Comparison of ENCODE assay signal across 8 cellular contexts in genomic region chr2:105328281-105329196, GRCh38. TPM values are rescaled to one million over a fixed set of nuclear protein-coding genes. Genes with fewer than 3 reads are reported as not detected.
DNase-seq lines count a peak whose midpoint lies in the region; ATAC-seq and TF ChIP-seq lines count a peak whose summit lies in the region.

No MANE protein-coding gene starts in this region.

- DNase-seq in BE2C (no peak), NCI-H69 (lab: John Stamatoyannopoulos, UW) (peak; percentile 44), cardiac muscle cell (ENCODE audit: low read depth in 1 of 2, low spot score in 1 of 2) (peak in 1 of 2 donors; percentile 56), SW 1271 (lab: John Stamatoyannopoulos, UW) (no peak), H4 (ENCODE audit: low spot score) (no peak)

- peaks cover 16% of the 10 kb centered on the region for H3K79me2 ChIP-seq in parathyroid adenoma

- no peaks in the 10 kb centered on the region for H3K27me3 Mint-ChIP-seq in activated naive CD4-positive, alpha-beta T cell treated with anti-CD3 and anti-CD28 coated beads, Interleukin-2, amount 50 U/mL, for 24 hours

- H3K4me1 ChIP-seq in BE2C (no peaks in the 10 kb centered on the region), cardiac muscle cell (ENCODE audit: low read depth) (no peaks in the 10 kb centered on the region), parathyroid adenoma (peaks cover 15% of the 10 kb centered on the region)

- peak overlapping the region; percentile 90 for H3K4me2 ChIP-seq in parathyroid adenoma (ENCODE audit: low read length)

- H3K27me3 ChIP-seq in BE2C (no peaks in the 10 kb centered on the region), cardiac muscle cell (no peaks in the 10 kb centered on the region), parathyroid adenoma (ENCODE audit: control insufficient read depth, insufficient read depth, low read length) (no peaks in the 10 kb centered on the region)

- H3K4me3 ChIP-seq in BE2C (ENCODE audit: low read depth, low read length) (peak overlapping the region; percentile 78), cardiac muscle cell (peak overlapping the region; percentile 56), parathyroid adenoma (ENCODE audit: low read depth, low read length) (peak overlapping the region; percentile 63)

- ATAC-seq in GM19372 (IDR thresholded peaks at IDR 0.05; ENCODE audit: low read depth, unreplicated experiment): peak; percentile 25

- no peaks in the 10 kb centered on the region for H3K9me3 Mint-ChIP-seq in activated naive CD4-positive, alpha-beta T cell treated with anti-CD3 and anti-CD28 coated beads, Interleukin-2, amount 50 U/mL, for 24 hours

- peak overlapping the region; percentile 52 for H2AFZ ChIP-seq in parathyroid adenoma

- H3K27ac ChIP-seq in cardiac muscle cell (peak overlapping the region; percentile 63), parathyroid adenoma (peak overlapping the region; percentile 50)

- H3K36me3 ChIP-seq in BE2C (no peaks in the 10 kb centered on the region), cardiac muscle cell (no peaks in the 10 kb centered on the region), parathyroid adenoma (ENCODE audit: control insufficient read depth, insufficient read depth, low read length) (no peaks in the 10 kb centered on the region)

- H3K36me3 Mint-ChIP-seq in activated naive CD4-positive, alpha-beta T cell treated with anti-CD3 and anti-CD28 coated beads, Interleukin-2, amount 50 U/mL, for 24 hours: no peaks in the 10 kb centered on the region

- H3K4me1 Mint-ChIP-seq in activated naive CD4-positive, alpha-beta T cell treated with anti-CD3 and anti-CD28 coated beads, Interleukin-2, amount 50 U/mL, for 24 hours: peaks cover 58% of the 10 kb centered on the region

- H3K4me3 Mint-ChIP-seq in activated naive CD4-positive, alpha-beta T cell treated with anti-CD3 and anti-CD28 coated beads, Interleukin-2, amount 50 U/mL, for 24 hours: peak overlapping the region; percentile 91

- no peak for TF ChIP-seq CTCF in BE2C (IDR thresholded peaks at IDR 0.05; ENCODE audit: low read depth, low read length)
- TF ChIP-seq CTCF in cardiac muscle cell (IDR thresholded peaks at IDR 0.05; ENCODE audit: low read depth, low read length): no peak
- TF ChIP-seq CTCF in parathyroid adenoma (IDR thresholded peaks at IDR 0.05): no peak

- peak overlapping the region; percentile 88 for H3K27ac Mint-ChIP-seq in activated naive CD4-positive, alpha-beta T cell treated with anti-CD3 and anti-CD28 coated beads, Interleukin-2, amount 50 U/mL, for 24 hours

- H3K9me3 ChIP-seq in BE2C: no peaks in the 10 kb centered on the region
- no peaks in the 10 kb centered on the region for H3K9me3 ChIP-seq in cardiac muscle cell (ENCODE audit: low read depth)
- no peaks in the 10 kb centered on the region for H3K9me3 ChIP-seq in parathyroid adenoma (ENCODE audit: control insufficient read depth, low read length)

- H3K9ac ChIP-seq in parathyroid adenoma: no peak overlapping the region

RNA-seq across cellular contexts. Expression of gene TGFBRAP1, which starts 1.0 kb away (rescaled TPM):
- polyA plus RNA-seq in BE2C (2012; ENCODE audit: insufficient read depth, insufficient read length, low read depth): 20.4 TPM
- 15.8 and 18.9 TPM in 2 replicates for total RNA-seq in cardiac muscle cell
- 11.4 and 11.5 TPM in 2 replicates for polyA plus RNA-seq in cardiac muscle cell
- total RNA-seq in H4 (2014; rRNA removed; shearing (Covaris generic)): 13.8 and 14.6 TPM in 2 replicates

RNA-seq across cellular contexts. Expression of gene C2orf49, which starts 8.8 kb away (rescaled TPM):
- polyA plus RNA-seq in BE2C (2012; ENCODE audit: insufficient read depth, insufficient read length, low read depth): 13.3 TPM
- total RNA-seq in cardiac muscle cell: 21.5 and 37.9 TPM in 2 replicates
- 19.2 and 31.3 TPM in 2 replicates for polyA plus RNA-seq in cardiac muscle cell
- 12.1 and 18.1 TPM in 2 replicates for total RNA-seq in H4 (2014; rRNA removed; shearing (Covaris generic))
